ENCODE assay signal across 9 cellular contexts in the genomic region with DNA sequence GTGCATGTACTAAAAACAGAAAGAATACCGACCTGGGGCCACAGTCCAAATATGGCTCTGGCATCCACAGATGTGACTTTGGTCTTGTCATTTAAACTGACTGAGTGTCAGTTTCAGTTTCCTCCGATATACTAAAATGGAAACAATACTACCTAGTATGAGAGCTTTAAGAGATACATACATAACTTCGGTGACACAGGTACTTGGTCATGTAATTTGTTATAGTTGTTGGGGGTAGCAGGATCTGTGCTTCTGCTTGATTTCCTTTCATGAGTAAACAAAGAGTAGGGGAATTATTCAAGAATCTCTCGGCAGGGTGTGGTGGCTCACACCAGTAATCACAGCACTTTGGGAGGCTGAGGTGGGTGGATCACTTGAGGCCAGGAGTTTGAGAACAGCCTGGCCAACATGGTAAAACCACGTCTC. TPM values are rescaled to one million over a fixed set of nuclear protein-coding genes. Genes with fewer than 3 reads are reported as not detected.
DNase-seq lines count a peak whose midpoint lies in the region; ATAC-seq lines count a peak whose summit lies in the region.
"Had no signal": no experiment of that assay in that cellular context is flagged by ENCODE, and none has a peak within 500 bp of the region (broad histone marks: within the 10 kb centered on the region; RNA-seq: fewer than 3 reads in every experiment).

No MANE protein-coding gene starts in this region.

- peak overlapping the region; percentile 94 for H3K27ac Mint-ChIP-seq in T-helper 1 cell treated with Interleukin-12 subunit alpha and Interleukin-12 subunit beta and Interleukin-4 antibody, amounts not matched to agents 30 μg/mL and 1 μg/mL, for 36 hours
- peak overlapping the region; percentile 74 for H3K27ac Mint-ChIP-seq in stimulated activated naive CD8-positive, alpha-beta T cell treated with anti-CD3 and anti-CD28 coated beads, Interleukin-15, Interleukin-2, amounts not matched to agents 100 ng/mL and 50 ng/mL, for 24 hours

- H3K27me3 Mint-ChIP-seq in T-helper 1 cell treated with Interleukin-12 subunit alpha and Interleukin-12 subunit beta and Interleukin-4 antibody, amounts not matched to agents 30 μg/mL and 1 μg/mL, for 36 hours (ENCODE audit: low read depth), result no peaks in the 10 kb centered on the region
- H3K27me3 Mint-ChIP-seq in stimulated activated naive CD8-positive, alpha-beta T cell treated with anti-CD3 and anti-CD28 coated beads, Interleukin-15, Interleukin-2, amounts not matched to agents 100 ng/mL and 50 ng/mL, for 24 hours, result no peaks in the 10 kb centered on the region

- peaks cover 14% of the 10 kb centered on the region for H3K36me3 Mint-ChIP-seq in T-helper 1 cell treated with Interleukin-12 subunit alpha and Interleukin-12 subunit beta and Interleukin-4 antibody, amounts not matched to agents 30 μg/mL and 1 μg/mL, for 36 hours (ENCODE audit: low read depth)
- H3K36me3 Mint-ChIP-seq in stimulated activated naive CD8-positive, alpha-beta T cell treated with anti-CD3 and anti-CD28 coated beads, Interleukin-15, Interleukin-2, amounts not matched to agents 100 ng/mL and 50 ng/mL, for 24 hours (ENCODE audit: low read depth), result peaks cover 18% of the 10 kb centered on the region

- peak overlapping the region; percentile 70 for H3K4me3 Mint-ChIP-seq in T-helper 1 cell treated with Interleukin-12 subunit alpha and Interleukin-12 subunit beta and Interleukin-4 antibody, amounts not matched to agents 30 μg/mL and 1 μg/mL, for 36 hours
- peak overlapping the region; percentile 42 for H3K4me3 Mint-ChIP-seq in stimulated activated naive CD8-positive, alpha-beta T cell treated with anti-CD3 and anti-CD28 coated beads, Interleukin-15, Interleukin-2, amounts not matched to agents 100 ng/mL and 50 ng/mL, for 24 hours

- peak; percentile 89 for ATAC-seq in HG02852 (IDR thresholded peaks at IDR 0.05; ENCODE audit: unreplicated experiment)

- DNase-seq in stimulated activated CD4-positive, alpha-beta T cell treated with anti-CD3 and anti-CD28 coated beads, Interleukin-12 subunit alpha, Interleukin-12 subunit beta, amount 100 ng/mL, for 4 hours, result peak; percentile 4
- no peak for DNase-seq in stimulated activated CD4-positive, alpha-beta T cell treated with anti-CD3 and anti-CD28 coated beads, Interleukin-4, amount 100 ng/mL, for 4 hours
- DNase-seq in NCI-H1930 (lab: John Stamatoyannopoulos, UW) (no peak), occipital lobe (lab: John Stamatoyannopoulos, UW) (no peak), hepatic stellate cell (ENCODE audit: low spot score) (no peak)
- DNase-seq: IMR-90 had no signal

- peaks cover 53% of the 10 kb centered on the region for H3K4me1 Mint-ChIP-seq in T-helper 1 cell treated with Interleukin-12 subunit alpha and Interleukin-12 subunit beta and Interleukin-4 antibody, amounts not matched to agents 30 μg/mL and 1 μg/mL, for 36 hours (ENCODE audit: low read depth)
- peaks cover 79% of the 10 kb centered on the region for H3K4me1 Mint-ChIP-seq in stimulated activated naive CD8-positive, alpha-beta T cell treated with anti-CD3 and anti-CD28 coated beads, Interleukin-15, Interleukin-2, amounts not matched to agents 100 ng/mL and 50 ng/mL, for 24 hours (ENCODE audit: low read depth)

- no peaks in the 10 kb centered on the region for H3K9me3 Mint-ChIP-seq in T-helper 1 cell treated with Interleukin-12 subunit alpha and Interleukin-12 subunit beta and Interleukin-4 antibody, amounts not matched to agents 30 μg/mL and 1 μg/mL, for 36 hours
- H3K9me3 Mint-ChIP-seq in stimulated activated naive CD8-positive, alpha-beta T cell treated with anti-CD3 and anti-CD28 coated beads, Interleukin-15, Interleukin-2, amounts not matched to agents 100 ng/mL and 50 ng/mL, for 24 hours, result no peaks in the 10 kb centered on the region

RNA-seq across cellular contexts. Expression of gene MTMR12, which starts 32.1 kb away (rescaled TPM):
- 23.2 TPM for total RNA-seq in occipital lobe
